Comparison of ENCODE assay signal across 16 cellular contexts in genomic region chr11:44310198-44310455, GRCh38. TPM values are rescaled to one million over a fixed set of nuclear protein-coding genes. Genes with fewer than 3 reads are reported as not detected.
DNase-seq lines count a peak whose midpoint lies in the region; ATAC-seq, FAIRE-seq and TF ChIP-seq lines count a peak whose summit lies in the region.
"Had no signal": no experiment of that assay in that cellular context is flagged by ENCODE, and none has a peak within 500 bp of the region (broad histone marks: within the 10 kb centered on the region; RNA-seq: fewer than 3 reads in every experiment).

No MANE protein-coding gene starts in this region.

- H3K36me3 Mint-ChIP-seq in HFFc6 (ENCODE audit: low read depth): no peaks in the 10 kb centered on the region
- H3K36me3 Mint-ChIP-seq in effector memory CD8-positive, alpha-beta T cell (ENCODE audit: insufficient read depth): peaks cover 2% of the 10 kb centered on the region

- H3K9me3 Mint-ChIP-seq in HFFc6: no peaks in the 10 kb centered on the region
- H3K9me3 Mint-ChIP-seq in effector memory CD8-positive, alpha-beta T cell: no peaks in the 10 kb centered on the region
- H3K9me3 Mint-ChIP-seq: activated B cell treated with CpG ODN at 0.5 μM for 24 hours had no signal

- POLR2A ChIA-PET in A549 (lab: Yijun Ruan, JAX): interaction anchor here (0.6 kb wide), 2 partner anchors 21 to 200 kb away, joined by 4 to 5 read pairs; no protein-coding TSS in a partner anchor

- TF ChIP-seq EP300 in A549 (IDR thresholded peaks at IDR 0.05): no peak

- H3K4me2 ChIP-seq in A549 (peak overlapping the region; percentile 86), osteoblast (ENCODE audit: insufficient read depth, low read length) (peak overlapping the region; percentile 73)

- peaks cover 64% of the 10 kb centered on the region for H3K27me3 Mint-ChIP-seq in HFFc6 (ENCODE audit: insufficient read depth)
- peaks cover 82 to 100% of the 10 kb centered on the region in 2 donors for H3K27me3 Mint-ChIP-seq in effector memory CD8-positive, alpha-beta T cell

- H3K36me3 ChIP-seq in osteoblast (ENCODE audit: insufficient read depth, low read length): no peaks in the 10 kb centered on the region
- H3K36me3 ChIP-seq: BLaER1 had no signal

- H3K4me1 ChIP-seq in A549: peaks cover 8% of the 10 kb centered on the region; the same call in 2 of the 3 replicates
- H3K4me1 ChIP-seq in osteoblast (ENCODE audit: insufficient read depth, low read length): peaks cover 5% of the 10 kb centered on the region
- H3K4me1 ChIP-seq: parathyroid adenoma had no signal

- no peak overlapping the region for H2AFZ ChIP-seq in osteoblast (ENCODE audit: low read length)

- H3K4me3 Mint-ChIP-seq in HFFc6: peak overlapping the region; percentile 77; the same call in 1 of the 2 replicates
- peak overlapping the region; percentile 18 to 30 for H3K4me3 Mint-ChIP-seq in effector memory CD8-positive, alpha-beta T cell
- H3K4me3 Mint-ChIP-seq: activated B cell treated with CpG ODN at 0.5 μM for 24 hours had no signal

- no peaks in the 10 kb centered on the region for H4K20me1 ChIP-seq in osteoblast (ENCODE audit: insufficient read depth, low read length)

- DNase-seq in A549 (ENCODE audit: low read depth in 1 of 2, low spot score in 1 of 2): no peak
- no peak for DNase-seq in HFFc6
- DNase-seq in effector memory CD8-positive, alpha-beta T cell: no peak
- DNase-seq in osteoblast (ENCODE audit: insufficient read length, low spot score, missing footprints): no peak
- no peak for DNase-seq in frontal cortex (ENCODE audit: low spot score in 2 of 2)
- DNase-seq in GM12892 (ENCODE audit: insufficient read length): no peak
- DNase-seq: activated B cell treated with CpG ODN at 0.5 μM for 24 hours, GF-D8, Karpas-422 had no signal

- H3K27ac ChIP-seq in A549: peak overlapping the region; percentile 74 to 93
- no peak overlapping the region for H3K27ac ChIP-seq in osteoblast (ENCODE audit: low read depth, low read length)
- H3K27ac ChIP-seq: BLaER1, parathyroid adenoma, testis had no signal

- H3K27ac Mint-ChIP-seq in HFFc6: no peak overlapping the region
- H3K27ac Mint-ChIP-seq in effector memory CD8-positive, alpha-beta T cell: no peak overlapping the region
- H3K27ac Mint-ChIP-seq: activated B cell treated with CpG ODN at 0.5 μM for 24 hours had no signal

- TF ChIP-seq POLR2A in A549 (IDR thresholded peaks at IDR 0.05; ENCODE audit: low read length) (no peak), GM12892 (IDR thresholded peaks at IDR 0.05; ENCODE audit: low read depth, low read length) (no peak)

- peaks cover 91% of the 10 kb centered on the region for H3K27me3 ChIP-seq in osteoblast (ENCODE audit: insufficient read depth, low read length)
- H3K27me3 ChIP-seq: testis had no signal

- CTCF ChIA-PET in A549 (lab: Yijun Ruan, JAX): interaction anchor here (0.7 to 1.9 kb wide), 3 partner anchors 24 to 229 kb away, joined by 3 to 8 read pairs (median 4); no protein-coding TSS in a partner anchor

- H3K4me3 ChIP-seq in A549: peak overlapping the region; percentile 56
- H3K4me3 ChIP-seq in osteoblast (ENCODE audit: insufficient read depth, low read length): no peak overlapping the region

- no peak for TF ChIP-seq RAD21 in A549 (conservative IDR thresholded peaks at IDR 0.05 in 1 of 2, IDR thresholded peaks at IDR 0.05 in 1 of 2)

- no peak for FAIRE-seq in A549 (lab: Jason Lieb, UNC)
- no peak for FAIRE-seq in frontal cortex (lab: Jason Lieb, UNC)
- FAIRE-seq in GM12892 (lab: Jason Lieb, UNC): no peak
- FAIRE-seq: islet of Langerhans had no signal

- no peak for ATAC-seq in A549
- no peak for ATAC-seq in effector memory CD8-positive, alpha-beta T cell (replicated peaks)
- no peak for ATAC-seq in GM18870 (IDR thresholded peaks at IDR 0.05; ENCODE audit: unreplicated experiment)
- no peak for ATAC-seq in GM21737 (IDR thresholded peaks at IDR 0.05; ENCODE audit: unreplicated experiment)

- H3K79me2 ChIP-seq in osteoblast (ENCODE audit: insufficient read depth, low read length): no peaks in the 10 kb centered on the region
- H3K79me2 ChIP-seq: parathyroid adenoma had no signal

- H3K9me3 ChIP-seq in A549: no peaks in the 10 kb centered on the region
- H3K9me3 ChIP-seq in osteoblast (ENCODE audit: low read depth, low read length): no peaks in the 10 kb centered on the region
- H3K9me3 ChIP-seq: testis had no signal

- TF ChIP-seq CTCF in A549 (IDR thresholded peaks at IDR 0.05) (no peak), HFFc6 (IDR thresholded peaks at IDR 0.05) (no peak), osteoblast (IDR thresholded peaks at IDR 0.05; ENCODE audit: extremely low read depth, low read depth, low read length) (no peak)

- WGBS in A549 (ENCODE audit: missing lambda C conversion rate): 12% methylated on average over 6 of the region's 6 CpGs

- no peaks in the 10 kb centered on the region; the same call in 1 of the 2 replicates for H3K4me1 Mint-ChIP-seq in HFFc6 (ENCODE audit: low read depth)
- H3K4me1 Mint-ChIP-seq in effector memory CD8-positive, alpha-beta T cell (ENCODE audit: low read depth in 2 of 2): peaks cover 14 to 22% of the 10 kb centered on the region in 2 donors

TF ChIP-seq in A549, 52 proteins besides CTCF, POLR2A, EP300 and RAD21:
- no peak for TF ChIP-seq MAX (IDR thresholded peaks at IDR 0.05)
- no peak for TF ChIP-seq POLR2AphosphoS2 (conservative IDR thresholded peaks at IDR 0.05; ENCODE audit: low read length)
- no peak for TF ChIP-seq USF2 (IDR thresholded peaks at IDR 0.05)
- TF ChIP-seq ZC3H11A (IDR thresholded peaks at IDR 0.05): no peak
- TF ChIP-seq HOXB5 (CRISPR knock-in tag; IDR thresholded peaks at IDR 0.05): no peak
- no peak for TF ChIP-seq MAFK (IDR thresholded peaks at IDR 0.05; ENCODE audit: partially characterized antibody)
- TF ChIP-seq KDM5A (IDR thresholded peaks at IDR 0.05): no peak
- TF ChIP-seq CHD4 (IDR thresholded peaks at IDR 0.05; ENCODE audit: borderline replicate concordance): no peak
- no peak for TF ChIP-seq TFCP2L1 (CRISPR knock-in tag; IDR thresholded peaks at IDR 0.05)
- no peak for TF ChIP-seq RARB (CRISPR knock-in tag; IDR thresholded peaks at IDR 0.05)
- no peak for TF ChIP-seq NR3C1 (IDR thresholded peaks at IDR 0.05)
- no peak for TF ChIP-seq ELK1 (IDR thresholded peaks at IDR 0.05; ENCODE audit: low read depth, low read length)
- no peak for TF ChIP-seq MYC (IDR thresholded peaks at IDR 0.05; ENCODE audit: borderline replicate concordance, low read length)
- no peak for TF ChIP-seq MAZ (IDR thresholded peaks at IDR 0.05; ENCODE audit: borderline replicate concordance, low read depth, low read length)
- TF ChIP-seq HOXB13 (CRISPR knock-in tag; IDR thresholded peaks at IDR 0.05; ENCODE audit: low read depth): no peak
- TF ChIP-seq CBX8 (IDR thresholded peaks at IDR 0.05): no peak
- no peak for TF ChIP-seq EHMT2 (IDR thresholded peaks at IDR 0.05; ENCODE audit: low read depth)

RNA-seq across cellular contexts. Expression of gene ALX4, which starts 0.2 kb away (rescaled TPM):
- polyA plus RNA-seq in A549 (2011; rRNA removed): 1.00 and 1.4 TPM in 2 replicates
- 0.69 and 1.1 TPM in 2 replicates for polyA plus RNA-seq in A549 (2012; cell fraction: cytosol; rRNA removed)
- polyA plus RNA-seq in A549 (2012; cell fraction: nucleus; rRNA removed): 1.8 TPM in 2 replicates
- polyA plus RNA-seq in A549 (2017; fragmentation: RNase III; extraction: RNeasy Plus Mini Kit Qiagen cat#74134 plus additional on column Dnase treatment): 5.6 to 6.4 TPM (median 5.7 TPM) in 3 replicates
- 1.8 TPM in 2 replicates for polyA minus RNA-seq in A549 (2011; rRNA and poly(A)+ RNA removed)
- total RNA-seq in HFFc6 (2021; fragmentation: NEBNext Ultra II Directional; extraction: Animal tissue kit (Norgen Biotek cat#: 25700)): under 1 TPM; 0.02 to 0.13 (median 0.06) TPM
- total RNA-seq in osteoblast: under 0.01 and 0.29 TPM in 2 replicates
- total RNA-seq in frontal cortex: 1.2 TPM
- not detected for polyA plus RNA-seq in GM12892 (2012; ENCODE audit: missing spikeins)
- total RNA-seq: activated B cell treated with CpG ODN at 0.5 μM for 24 hours, epithelial cell of proximal tubule had no signal
